ENCODE assay signal across 1 cellular context in the genomic region with DNA sequence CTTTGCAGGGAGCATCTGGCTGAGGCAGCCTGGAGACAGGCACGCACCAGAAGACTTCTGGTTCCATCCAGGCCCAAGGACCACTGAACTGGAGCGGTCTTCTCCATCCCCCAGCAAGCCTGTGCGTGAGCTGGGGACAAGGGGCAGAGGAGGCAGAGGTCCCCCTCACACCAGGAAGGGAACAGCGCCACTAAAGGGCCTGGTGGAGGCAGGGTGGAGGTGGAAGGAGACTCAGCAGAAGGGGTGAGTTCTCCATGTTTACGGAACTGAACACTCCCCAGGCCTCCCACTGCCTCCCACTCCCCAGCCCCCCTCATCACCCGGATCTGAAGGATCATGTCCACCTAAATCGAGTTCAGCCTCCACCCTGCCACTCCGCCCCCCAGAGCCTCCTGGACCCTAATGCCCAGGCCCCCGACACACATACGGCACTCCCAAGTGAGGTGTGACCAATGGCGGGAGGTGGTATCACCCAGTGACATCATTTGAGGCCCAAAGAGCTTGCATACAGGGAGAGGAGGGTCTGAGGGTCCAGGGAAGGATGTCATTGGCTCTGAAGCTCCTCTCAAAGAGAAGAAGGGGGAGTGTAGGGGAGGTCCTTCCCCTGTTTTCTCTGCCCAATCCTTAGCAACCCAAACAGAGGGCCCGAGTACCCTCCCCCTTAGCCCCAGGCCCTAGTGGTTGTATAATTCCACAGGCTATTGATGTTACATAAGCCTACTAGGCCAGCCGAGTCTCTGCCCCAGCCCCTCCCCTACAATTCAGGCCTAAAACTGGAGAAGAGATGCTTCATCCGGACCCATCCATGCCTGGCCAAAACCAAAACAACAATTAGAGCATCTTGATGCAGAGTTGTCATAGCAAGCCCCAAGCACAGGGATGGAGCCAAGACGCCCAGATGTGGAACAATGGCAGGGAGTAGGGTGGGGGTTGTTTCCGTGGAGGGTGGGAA.
TF ChIP-seq lines count a peak whose summit lies in the region.

No MANE protein-coding gene starts in this region.

TF ChIP-seq in K562, 482 proteins besides CTCF, POLR2A, EP300 and RAD21:
- TF ChIP-seq ZBTB8A (IDR thresholded peaks at IDR 0.05; ENCODE audit: partially characterized antibody) (no peak), FOXK2 (conservative IDR thresholded peaks at IDR 0.05 in 1 of 2, IDR thresholded peaks at IDR 0.05 in 1 of 2; ENCODE audit: low read depth in 2 of 2) (peak; percentile 16 to 42; a peak in 1 of 4 replicates), SMARCA4 (IDR thresholded peaks at IDR 0.05) (0 out of 2 replicates have a peak, but pooled peaks have one; percentile 27), ZBED1 (IDR thresholded peaks at IDR 0.05) (no peak), SMARCE1 (IDR thresholded peaks at IDR 0.05) (0 out of 2 replicates have a peak, but pooled peaks have one; percentile 20), ZBTB7A (IDR thresholded peaks at IDR 0.05; ENCODE audit: borderline replicate concordance, control insufficient read depth, low read depth, low read length) (peak; percentile 28; the same call in 1 of the 2 replicates)
- TF ChIP-seq, protein P1, sequence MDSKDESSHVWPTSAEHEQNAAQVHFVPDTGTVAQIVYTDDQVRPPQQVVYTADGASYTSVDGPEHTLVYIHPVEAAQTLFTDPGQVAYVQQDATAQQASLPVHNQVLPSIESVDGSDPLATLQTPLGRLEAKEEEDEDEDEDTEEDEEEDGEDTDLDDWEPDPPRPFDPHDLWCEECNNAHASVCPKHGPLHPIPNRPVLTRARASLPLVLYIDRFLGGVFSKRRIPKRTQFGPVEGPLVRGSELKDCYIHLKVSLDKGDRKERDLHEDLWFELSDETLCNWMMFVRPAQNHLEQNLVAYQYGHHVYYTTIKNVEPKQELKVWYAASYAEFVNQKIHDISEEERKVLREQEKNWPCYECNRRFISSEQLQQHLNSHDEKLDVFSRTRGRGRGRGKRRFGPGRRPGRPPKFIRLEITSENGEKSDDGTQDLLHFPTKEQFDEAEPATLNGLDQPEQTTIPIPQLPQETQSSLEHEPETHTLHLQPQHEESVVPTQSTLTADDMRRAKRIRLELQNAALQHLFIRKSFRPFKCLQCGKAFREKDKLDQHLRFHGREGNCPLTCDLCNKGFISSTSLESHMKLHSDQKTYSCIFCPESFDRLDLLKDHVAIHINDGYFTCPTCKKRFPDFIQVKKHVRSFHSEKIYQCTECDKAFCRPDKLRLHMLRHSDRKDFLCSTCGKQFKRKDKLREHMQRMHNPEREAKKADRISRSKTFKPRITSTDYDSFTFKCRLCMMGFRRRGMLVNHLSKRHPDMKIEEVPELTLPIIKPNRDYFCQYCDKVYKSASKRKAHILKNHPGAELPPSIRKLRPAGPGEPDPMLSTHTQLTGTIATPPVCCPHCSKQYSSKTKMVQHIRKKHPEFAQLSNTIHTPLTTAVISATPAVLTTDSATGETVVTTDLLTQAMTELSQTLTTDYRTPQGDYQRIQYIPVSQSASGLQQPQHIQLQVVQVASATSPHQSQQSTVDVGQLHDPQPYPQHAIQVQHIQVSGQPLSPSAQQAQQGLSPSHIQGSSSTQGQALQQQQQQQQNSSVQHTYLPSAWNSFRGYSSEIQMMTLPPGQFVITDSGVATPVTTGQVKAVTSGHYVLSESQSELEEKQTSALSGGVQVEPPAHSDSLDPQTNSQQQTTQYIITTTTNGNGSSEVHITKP (IDR thresholded peaks at IDR 0.05; ENCODE audit: partially characterized antibody) = peak; percentile 47
- TF ChIP-seq, protein P2, sequence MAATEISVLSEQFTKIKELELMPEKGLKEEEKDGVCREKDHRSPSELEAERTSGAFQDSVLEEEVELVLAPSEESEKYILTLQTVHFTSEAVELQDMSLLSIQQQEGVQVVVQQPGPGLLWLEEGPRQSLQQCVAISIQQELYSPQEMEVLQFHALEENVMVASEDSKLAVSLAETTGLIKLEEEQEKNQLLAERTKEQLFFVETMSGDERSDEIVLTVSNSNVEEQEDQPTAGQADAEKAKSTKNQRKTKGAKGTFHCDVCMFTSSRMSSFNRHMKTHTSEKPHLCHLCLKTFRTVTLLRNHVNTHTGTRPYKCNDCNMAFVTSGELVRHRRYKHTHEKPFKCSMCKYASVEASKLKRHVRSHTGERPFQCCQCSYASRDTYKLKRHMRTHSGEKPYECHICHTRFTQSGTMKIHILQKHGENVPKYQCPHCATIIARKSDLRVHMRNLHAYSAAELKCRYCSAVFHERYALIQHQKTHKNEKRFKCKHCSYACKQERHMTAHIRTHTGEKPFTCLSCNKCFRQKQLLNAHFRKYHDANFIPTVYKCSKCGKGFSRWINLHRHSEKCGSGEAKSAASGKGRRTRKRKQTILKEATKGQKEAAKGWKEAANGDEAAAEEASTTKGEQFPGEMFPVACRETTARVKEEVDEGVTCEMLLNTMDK (IDR thresholded peaks at IDR 0.05; ENCODE audit: borderline replicate concordance, insufficient read depth, low read depth, low read length, poor library complexity, severe bottlenecking) = peak; percentile 46
TF ChIP-seq in K562: peak in this region for 6.
